8 cellular contexts compared by ENCODE assay signal in the genomic region with DNA sequence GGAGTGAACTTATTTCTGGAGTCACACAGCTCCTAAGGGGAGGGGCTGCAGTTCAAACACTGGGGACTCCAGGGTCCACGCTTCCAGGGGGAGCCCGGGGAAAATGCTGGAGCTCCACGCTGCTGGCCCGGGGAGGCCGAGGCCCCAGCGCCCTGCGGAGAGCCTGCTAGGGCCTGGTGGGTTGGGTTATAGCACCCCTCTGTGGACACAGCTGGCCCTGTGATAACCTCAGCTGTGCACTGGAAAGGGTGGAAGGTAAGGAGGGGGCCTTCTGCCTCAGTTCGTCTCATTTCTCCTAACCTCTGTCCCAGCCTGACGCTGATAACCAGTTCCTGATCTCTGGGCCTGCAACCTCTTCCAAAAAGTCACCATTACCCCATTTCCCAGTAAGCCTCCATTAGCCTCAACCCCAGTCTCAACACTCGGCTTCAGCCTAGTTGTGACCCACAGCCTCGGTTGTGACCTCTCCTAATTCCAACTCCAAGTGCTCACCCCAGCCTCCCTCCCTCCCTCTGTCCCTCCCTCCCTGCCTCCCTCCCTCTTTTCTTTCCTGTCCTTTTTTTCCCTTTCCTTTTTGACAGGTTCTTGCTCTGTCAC. TPM values are rescaled to one million over a fixed set of nuclear protein-coding genes. Genes with fewer than 3 reads are reported as not detected.
DNase-seq lines count a peak whose midpoint lies in the region; ATAC-seq and TF ChIP-seq lines count a peak whose summit lies in the region.

No MANE protein-coding gene starts in this region.

- H3K36me3 Mint-ChIP-seq in Caco-2 (ENCODE audit: insufficient read depth, unreplicated experiment): peaks cover 6% of the 10 kb centered on the region

- no TSS peak for BruUV-seq in Caco-2 (replicated peaks; lab: Mats Ljungman, UMichigan)

- H3K36me3 ChIP-seq in Caco-2 (ENCODE audit: control insufficient read depth, insufficient read depth, low read length) (no peaks in the 10 kb centered on the region), lower lobe of right lung (peaks cover 10% of the 10 kb centered on the region), subcutaneous abdominal adipose tissue (ENCODE audit: control insufficient read depth in 5 of 5, insufficient read depth in 5 of 5, low read length in 5 of 5) (peaks cover 0 to 12% (median 11%) of the 10 kb centered on the region in 5 donors)

- peak; percentile 56 to 69 for ATAC-seq in lower lobe of right lung

- no peaks in the 10 kb centered on the region for H3K4me1 ChIP-seq in Caco-2
- H3K4me1 ChIP-seq in lower lobe of right lung: peaks cover 47% of the 10 kb centered on the region
- peaks cover 9 to 66% (median 53%) of the 10 kb centered on the region in 5 donors for H3K4me1 ChIP-seq in subcutaneous abdominal adipose tissue (ENCODE audit: control insufficient read depth in 5 of 5, insufficient read depth in 5 of 5, low read length in 5 of 5)

- no peaks in the 10 kb centered on the region for H3K27me3 Mint-ChIP-seq in Caco-2 (ENCODE audit: insufficient read depth, unreplicated experiment)

- H3K4me3 ChIP-seq in Caco-2 (ENCODE audit: low read depth, low read length) (no peak overlapping the region), lower lobe of right lung (peak overlapping the region; percentile 0), subcutaneous abdominal adipose tissue (ENCODE audit: low read depth in 1 of 5, low read length in 5 of 5) (peak overlapping the region in 4 of 5 donors; percentile 12 to 27 (median 16))

- H3K9me3 ChIP-seq in Caco-2 (no peaks in the 10 kb centered on the region), lower lobe of right lung (no peaks in the 10 kb centered on the region), subcutaneous abdominal adipose tissue (ENCODE audit: control insufficient read depth in 5 of 5, low read length in 5 of 5) (no peaks in the 10 kb centered on the region)

- TF ChIP-seq CTCF in Caco-2 (IDR thresholded peaks at IDR 0.05; ENCODE audit: insufficient read depth in 1 of 2, low read depth in 1 of 2, low read length in 1 of 2, severe bottlenecking in 1 of 2, unreplicated experiment in 1 of 2) (peak; percentile 42 to 59), lower lobe of right lung (IDR thresholded peaks at IDR 0.05) (peak; percentile 61)

- POLR2A ChIA-PET in Caco-2 (lab: Charles Lee): no interaction called here

- H3K27ac ChIP-seq in lower lobe of right lung (peak overlapping the region; percentile 53), subcutaneous abdominal adipose tissue (ENCODE audit: low read depth, low read length) (peak overlapping the region; percentile 81)

- CTCF ChIA-PET in Caco-2 (lab: Charles Lee): interaction anchor here (0.6 to 1.9 kb wide), 12 partner anchors 9 to 309 kb away, joined by 3 to 5 read pairs (median 4); a partner anchor contains a TSS

- H3K4me1 Mint-ChIP-seq in Caco-2 (ENCODE audit: low read depth, unreplicated experiment): no peaks in the 10 kb centered on the region

- no peak overlapping the region for H3K4me3 Mint-ChIP-seq in Caco-2 (ENCODE audit: unreplicated experiment)

- no peaks in the 10 kb centered on the region for H3K27me3 ChIP-seq in Caco-2 (replicated peaks; ENCODE audit: control insufficient read depth, insufficient read depth, low read length)
- peaks cover 5% of the 10 kb centered on the region for H3K27me3 ChIP-seq in lower lobe of right lung (ENCODE audit: low read depth)
- H3K27me3 ChIP-seq in subcutaneous abdominal adipose tissue (ENCODE audit: control insufficient read depth in 5 of 5, insufficient read depth in 4 of 5, low read length in 5 of 5): no peaks in the 10 kb centered on the region

- peak overlapping the region; percentile 5 to 70 (median 48) for H3K9ac ChIP-seq in subcutaneous abdominal adipose tissue (ENCODE audit: low read length in 5 of 5)

- intact Hi-C loops in Caco-2 (cut with micrococcal nuclease; ENCODE audit: unreplicated experiment) (loop anchor here (5.0 kb wide), 2 partner anchors 164 to 204 kb away; a partner anchor contains a TSS), lower lobe of right lung (cut with DNase I) (no loop called here)

- DNase-seq in Caco-2 (peak; percentile 47 to 62), HT-29 (ENCODE audit: low spot score) (peak; percentile 44), UCSD-AML1 (lab: John Stamatoyannopoulos, UW; ENCODE audit: unreplicated experiment) (peak; percentile 50), dedifferentiated amniotic fluid mesenchymal stem cell (ENCODE audit: extremely low spot score) (peak; percentile 31), lower lobe of right lung (no peak), cerebellar nuclear complex (lab: John Stamatoyannopoulos, UW) (no peak), GM19240 (ENCODE audit: insufficient read length, low spot score) (no peak)

- H3K9me3 Mint-ChIP-seq in Caco-2 (ENCODE audit: unreplicated experiment): no peaks in the 10 kb centered on the region

- H3K27ac Mint-ChIP-seq in Caco-2 (ENCODE audit: unreplicated experiment): no peak overlapping the region

RNA-seq across cellular contexts. Expression of a gene that starts 7.1 kb away (rescaled TPM):
- 23.0 and 24.0 TPM in 2 replicates for total RNA-seq in Caco-2 (2022)
- total RNA-seq in HT-29 (2014; rRNA removed; shearing (Covaris generic)): 62.3 and 80.6 TPM in 2 replicates
- 126 TPM for total RNA-seq in lower lobe of right lung

RNA-seq across cellular contexts. Expression of a gene that starts 13.4 kb away (rescaled TPM):
- not detected in 2 replicates for total RNA-seq in Caco-2 (2022)
- total RNA-seq in HT-29 (2014; rRNA removed; shearing (Covaris generic)): 0.42 TPM in 1 of 2 replicates, not detected in the other
- total RNA-seq in lower lobe of right lung: not detected

Comparison
In these comparisons a context has a peak if more than half of its experiments do, and no peak if none do; other contexts are left out.
1. DNase-seq: peak in Caco-2 (2 of 2), HT-29 (single experiment), UCSD-AML1 (single experiment) and dedifferentiated amniotic fluid mesenchymal stem cell (single experiment); none in lower lobe of right lung (single experiment), cerebellar nuclear complex (0 of 2) and GM19240 (single experiment).